ENCODE assay signal across 22 cellular contexts in genomic region chr1:1084372-1085170, GRCh38. TPM values are rescaled to one million over a fixed set of nuclear protein-coding genes. Genes with fewer than 3 reads are reported as not detected.
DNase-seq lines count a peak whose midpoint lies in the region; ATAC-seq and TF ChIP-seq lines count a peak whose summit lies in the region.
"Had no signal": no experiment of that assay in that cellular context is flagged by ENCODE, and none has a peak within 500 bp of the region (broad histone marks: within the 10 kb centered on the region; RNA-seq: fewer than 3 reads in every experiment).

No MANE protein-coding gene starts in this region.

- no peaks in the 10 kb centered on the region for H3K36me3 ChIP-seq in testis (ENCODE audit: low read depth, missing control alignments)
- H3K36me3 ChIP-seq: adrenal gland, breast epithelium, gastrocnemius medialis, neural progenitor cell had no signal

- WGBS in testis, 2 donors = 95 to 100% methylated on average over 12 to 38 of the region's 38 CpGs

- TF ChIP-seq POLR2A in testis (IDR thresholded peaks at IDR 0.05) = no peak

- H3K27ac Mint-ChIP-seq in glutamatergic neuron (ENCODE audit: unreplicated experiment) = no peak overlapping the region
- H3K27ac Mint-ChIP-seq: neural progenitor cell had no signal

- peaks cover 3% of the 10 kb centered on the region for H3K27me3 Mint-ChIP-seq in glutamatergic neuron (ENCODE audit: unreplicated experiment)

- H3K36me3 Mint-ChIP-seq in glutamatergic neuron (ENCODE audit: unreplicated experiment) = no peaks in the 10 kb centered on the region

- H3K4me1 ChIP-seq in testis = peaks cover 9% of the 10 kb centered on the region

- peak; percentile 9 for DNase-seq in activated naive CD4-positive, alpha-beta T cell treated with anti-CD3 and anti-CD28 coated beads, Interleukin-2, amount 50 U/mL, for 16 hours
- no peak for DNase-seq in activated naive CD4-positive, alpha-beta T cell treated with Interleukin-2 at 50 U/mL for 16 hours
- DNase-seq in GM19238 (ENCODE audit: insufficient read length, low spot score) (peak; percentile 6), glutamatergic neuron (peak; percentile 24), testis (peak; percentile 3)
- DNase-seq: dermis blood vessel endothelial cell, EL, GM23248, NCI-H1105 treated with DMSO at 0.1 percent for 48 hours, NCI-H2107, NCI-H510A treated with DMSO at 0.1 percent for 48 hours, SHP77 had no signal

- no peak overlapping the region for H3K4me3 ChIP-seq in testis
- H3K4me3 ChIP-seq: adrenal gland, breast epithelium, gastrocnemius medialis, GM23248, neural progenitor cell, suprapubic skin had no signal

- H3K9me3 ChIP-seq in testis = no peaks in the 10 kb centered on the region
- H3K9me3 ChIP-seq: adrenal gland, breast epithelium, gastrocnemius medialis, suprapubic skin had no signal

- intact Hi-C loops in testis (cut with DNase I; ENCODE audit: low total_unique reads) = no loop called here

- H3K27ac ChIP-seq in testis = no peak overlapping the region
- H3K27ac ChIP-seq: adrenal gland, breast epithelium, gastrocnemius medialis, GM23248, neural progenitor cell, suprapubic skin had no signal

- no peak for TF ChIP-seq CTCF in glutamatergic neuron (IDR thresholded peaks at IDR 0.05; ENCODE audit: partially characterized antibody, unreplicated experiment)
- no peak for TF ChIP-seq CTCF in testis (IDR thresholded peaks at IDR 0.05)

- no peak for ATAC-seq in HG03571 (IDR thresholded peaks at IDR 0.05; ENCODE audit: unreplicated experiment)
- no peak for ATAC-seq in HG03521 (IDR thresholded peaks at IDR 0.05; ENCODE audit: unreplicated experiment)
- no peak for ATAC-seq in GM21447 (IDR thresholded peaks at IDR 0.05; ENCODE audit: unreplicated experiment)
- ATAC-seq: gastrocnemius medialis, left lobe of liver had no signal

- H3K4me1 Mint-ChIP-seq in glutamatergic neuron (ENCODE audit: low read depth, unreplicated experiment) = peaks cover 4% of the 10 kb centered on the region
- H3K4me1 Mint-ChIP-seq: neural progenitor cell had no signal

- peaks cover 4% of the 10 kb centered on the region for H3K9me3 Mint-ChIP-seq in glutamatergic neuron (ENCODE audit: unreplicated experiment)
- H3K9me3 Mint-ChIP-seq: neural progenitor cell had no signal

- no peaks in the 10 kb centered on the region for H3K27me3 ChIP-seq in testis
- H3K27me3 ChIP-seq: adrenal gland, breast epithelium had no signal

- no peak overlapping the region for H3K4me3 Mint-ChIP-seq in glutamatergic neuron (ENCODE audit: unreplicated experiment)
- H3K4me3 Mint-ChIP-seq: neural progenitor cell had no signal

RNA-seq across cellular contexts. Expression of gene RNF223, which starts 10.5 kb away (rescaled TPM):
- total RNA-seq in glutamatergic neuron (ENCODE audit: unreplicated experiment) = not detected
- total RNA-seq in testis = under 1 TPM; 0.19 to 0.31 TPM
- polyA plus RNA-seq in testis (ENCODE audit: insufficient read depth, low read depth, low replicate concordance) = not detected
- total RNA-seq: adrenal gland; dermis blood vessel endothelial cell; gastrocnemius medialis; GM23248; left lobe of liver; T-helper 1 cell treated with Interleukin-12 subunit alpha and Interleukin-12 subunit beta and Interleukin-4 antibody, amounts not matched to agents 30 ng/mL and 1 ng/mL, for 36 hours had no signal
- polyA plus RNA-seq: GM23248 had no signal

RNA-seq across cellular contexts. Expression of gene C1orf159, which starts 31.3 kb away (rescaled TPM):
- total RNA-seq in glutamatergic neuron (ENCODE audit: unreplicated experiment) (24.5 TPM), testis (10 to 100 TPM; 50.7 to 68.3 TPM)
- 40.7 TPM for polyA plus RNA-seq in testis (ENCODE audit: insufficient read depth, low read depth, low replicate concordance)
